ENCODE assay signal across 22 cellular contexts in genomic region chr19:30049226-30049625, GRCh38.
DNase-seq lines count a peak whose midpoint lies in the region; ATAC-seq, FAIRE-seq and TF ChIP-seq lines count a peak whose summit lies in the region.
"Had no signal": no experiment of that assay in that cellular context is flagged by ENCODE, and none has a peak within 500 bp of the region (broad histone marks: within the 10 kb centered on the region; RNA-seq: fewer than 3 reads in every experiment).

No MANE protein-coding gene starts in this region.

- H3K9me3 Mint-ChIP-seq in nephron (no peaks in the 10 kb centered on the region), immature natural killer cell (no peaks in the 10 kb centered on the region), glutamatergic neuron (ENCODE audit: unreplicated experiment) (no peaks in the 10 kb centered on the region)
- H3K9me3 Mint-ChIP-seq: GM23338 had no signal

- H3K4me1 Mint-ChIP-seq in nephron, result peaks cover 15% of the 10 kb centered on the region
- H3K4me1 Mint-ChIP-seq in immature natural killer cell, result peaks cover 13 to 19% of the 10 kb centered on the region in 2 donors
- no peaks in the 10 kb centered on the region for H3K4me1 Mint-ChIP-seq in glutamatergic neuron (ENCODE audit: low read depth, unreplicated experiment)

- H3K27ac Mint-ChIP-seq in nephron (peak overlapping the region in 2 of 3 experiments; percentile 7 to 36), immature natural killer cell (no peak overlapping the region), glutamatergic neuron (ENCODE audit: unreplicated experiment) (no peak overlapping the region)
- H3K27ac Mint-ChIP-seq: CD14-positive monocyte, GM23338 had no signal

- FAIRE-seq in frontal cortex (lab: Jason Lieb, UNC), result peak; percentile 90
- FAIRE-seq: RCC 7860 had no signal

- H3K27me3 Mint-ChIP-seq in nephron (ENCODE audit: low read depth), result peaks cover 4% of the 10 kb centered on the region
- peaks cover 0 to 3% (median 0%) of the 10 kb centered on the region in 3 donors for H3K27me3 Mint-ChIP-seq in immature natural killer cell (ENCODE audit: low read depth in 3 of 3)
- peaks cover 2% of the 10 kb centered on the region for H3K27me3 Mint-ChIP-seq in glutamatergic neuron (ENCODE audit: unreplicated experiment)

- no peak for ATAC-seq in HG02759 (IDR thresholded peaks at IDR 0.05; ENCODE audit: unreplicated experiment)
- ATAC-seq: GM23338, HCT116 had no signal

- DNase-seq in Ammon's horn (ENCODE audit: low spot score) (peak; percentile 80), frontal cortex (ENCODE audit: low spot score in 2 of 2) (peak in 1 of 2 donors; percentile 31), immature natural killer cell (no peak), glutamatergic neuron (no peak)
- no peak for DNase-seq in activated CD4-positive, alpha-beta T cell treated with anti-CD3 and anti-CD28 coated beads for 48 hours
- DNase-seq: AML-193; Caco-2; GDM1; NCI-H1105; NCI-H1694; NCI-H2081 treated with DMSO at 0.1 percent for 48 hours; NCI-H748 treated with DMSO at 0.1 percent for 48 hours; NK-92 treated with Interleukin-12 subunit alpha and Interleukin-12 subunit beta, amount 100 ng/mL, for 24 hours; Right ventricle myocardium superior had no signal

- H3K4me3 Mint-ChIP-seq in nephron, result no peak overlapping the region
- H3K4me3 Mint-ChIP-seq in immature natural killer cell, result no peak overlapping the region
- no peak overlapping the region for H3K4me3 Mint-ChIP-seq in glutamatergic neuron (ENCODE audit: unreplicated experiment)
- H3K4me3 Mint-ChIP-seq: CD14-positive monocyte, GM23338 had no signal

- TF ChIP-seq CTCF in nephron (IDR thresholded peaks at IDR 0.05; ENCODE audit: unreplicated experiment in 3 of 3), result no peak
- no peak for TF ChIP-seq CTCF in glutamatergic neuron (IDR thresholded peaks at IDR 0.05; ENCODE audit: partially characterized antibody, unreplicated experiment)

- H3K36me3 Mint-ChIP-seq in nephron (ENCODE audit: low read depth), result no peaks in the 10 kb centered on the region
- peaks cover 0 to 4% (median 0%) of the 10 kb centered on the region in 3 donors for H3K36me3 Mint-ChIP-seq in immature natural killer cell
- H3K36me3 Mint-ChIP-seq in glutamatergic neuron (ENCODE audit: unreplicated experiment), result no peaks in the 10 kb centered on the region

- peak overlapping the region; percentile 95 for H3K27ac ChIP-seq in angular gyrus (ENCODE audit: low read depth, low read length)
- H3K27ac ChIP-seq: 22Rv1 had no signal

Comparison
In these comparisons a context has a peak if more than half of its experiments do, and no peak if none do; other contexts are left out.
1. H3K27ac Mint-ChIP-seq: peak in nephron (2 of 3); none in immature natural killer cell (0 of 6) and glutamatergic neuron (single experiment).